In genomic region chr9:126287467-126287866, GRCh38 we compare ENCODE assay signal across 25 cellular contexts.
"Had no signal": no experiment of that assay in that cellular context is flagged by ENCODE, and none has a peak within 500 bp of the region (broad histone marks: within the 10 kb centered on the region; RNA-seq: fewer than 3 reads in every experiment).

No MANE protein-coding gene starts in this region.

- H3K9me3 Mint-ChIP-seq: activated CD4-positive, alpha-beta memory T cell treated with anti-CD3 and anti-CD28 coated beads, Interleukin-2, amount 10 ng/mL, durations not matched to agents 7 days and 5 days; activated naive CD4-positive, alpha-beta T cell treated with anti-CD3 and anti-CD28 coated beads for 36 hours; activated naive CD4-positive, alpha-beta T cell treated with anti-CD3 and anti-CD28 coated beads, Interleukin-2, amount 50 U/mL, for 24 hours; activated naive CD8-positive, alpha-beta T cell treated with anti-CD3 and anti-CD28 coated beads for 36 hours; activated T-cell treated with anti-CD3 and anti-CD28 coated beads, Interleukin-2, amount 50 U/mL, for 24 hours had no signal

- H3K27me3 ChIP-seq: adrenal gland, body of pancreas had no signal

- H3K4me3 Mint-ChIP-seq: activated CD4-positive, alpha-beta memory T cell treated with anti-CD3 and anti-CD28 coated beads, Interleukin-2, amount 10 ng/mL, durations not matched to agents 7 days and 5 days; activated CD4-positive, alpha-beta T cell treated with anti-CD3 and anti-CD28 coated beads for 36 hours; activated CD4-positive, alpha-beta T cell treated with anti-CD3 and anti-CD28 coated beads, Interleukin-2, amount 10 ng/mL, durations not matched to agents 24 days and 14 days; activated naive CD4-positive, alpha-beta T cell treated with anti-CD3 and anti-CD28 coated beads for 36 hours; activated naive CD4-positive, alpha-beta T cell treated with anti-CD3 and anti-CD28 coated beads, Interleukin-2, amount 50 U/mL, for 24 hours; activated naive CD8-positive, alpha-beta T cell treated with anti-CD3 and anti-CD28 coated beads for 36 hours; activated naive CD8-positive, alpha-beta T cell treated with anti-CD3 and anti-CD28 coated beads, Interleukin-2, amount 50 U/mL, for 24 hours; activated T-cell treated with anti-CD3 and anti-CD28 coated beads, Interleukin-2, amount 50 U/mL, for 24 hours; activated T-cell treated with anti-CD3 and anti-CD28 coated beads, Interleukin-2, amount 50 U/mL, for 72 hours had no signal

- H3K27me3 Mint-ChIP-seq: activated naive CD4-positive, alpha-beta T cell treated with anti-CD3 and anti-CD28 coated beads, Interleukin-2, amount 50 U/mL, for 24 hours; activated naive CD8-positive, alpha-beta T cell treated with anti-CD3 and anti-CD28 coated beads for 36 hours had no signal

- H3K9me3 ChIP-seq: adrenal gland, body of pancreas had no signal

- H3K27ac Mint-ChIP-seq: activated CD4-positive, alpha-beta memory T cell treated with anti-CD3 and anti-CD28 coated beads, Interleukin-2, amount 10 ng/mL, durations not matched to agents 7 days and 5 days; activated CD4-positive, alpha-beta T cell treated with anti-CD3 and anti-CD28 coated beads for 36 hours; activated CD4-positive, alpha-beta T cell treated with anti-CD3 and anti-CD28 coated beads, Interleukin-2, amount 10 ng/mL, durations not matched to agents 24 days and 14 days; activated naive CD4-positive, alpha-beta T cell treated with anti-CD3 and anti-CD28 coated beads for 36 hours; activated naive CD4-positive, alpha-beta T cell treated with anti-CD3 and anti-CD28 coated beads, Interleukin-2, amount 50 U/mL, for 24 hours; activated naive CD8-positive, alpha-beta T cell treated with anti-CD3 and anti-CD28 coated beads for 36 hours; activated naive CD8-positive, alpha-beta T cell treated with anti-CD3 and anti-CD28 coated beads, Interleukin-2, amount 50 U/mL, for 24 hours; activated T-cell treated with anti-CD3 and anti-CD28 coated beads, Interleukin-2, amount 50 U/mL, for 24 hours; activated T-cell treated with anti-CD3 and anti-CD28 coated beads, Interleukin-2, amount 50 U/mL, for 72 hours had no signal

- H3K4me1 ChIP-seq: adrenal gland, body of pancreas had no signal

- DNase-seq: activated CD4-positive, alpha-beta memory T cell treated with anti-CD3 and anti-CD28 coated beads, Interleukin-2, amount 10 ng/mL, durations not matched to agents 7 days and 5 days; activated CD4-positive, alpha-beta T cell treated with anti-CD3 and anti-CD28 coated beads for 36 hours; activated CD4-positive, alpha-beta T cell treated with anti-CD3 and anti-CD28 coated beads, Interleukin-2, amount 10 ng/mL, durations not matched to agents 24 days and 14 days; activated CD4-positive, alpha-beta T cell treated with anti-CD3 and anti-CD28 coated beads, Interleukin-2, amount 50 U/mL, for 4 hours; activated CD4-positive, CD25-positive, alpha-beta regulatory T cell; activated CD4-positive, CD25-positive, alpha-beta regulatory T cell treated with anti-CD3 and anti-CD28 coated beads, Interleukin-2, amount 50 U/mL, for 72 hours; activated CD8-positive, alpha-beta memory T cell treated with anti-CD3 and anti-CD28 coated beads, Interleukin-2, amount 50 U/mL, for 48 hours; activated naive CD4-positive, alpha-beta T cell treated with anti-CD3 and anti-CD28 coated beads for 36 hours; activated naive CD8-positive, alpha-beta T cell treated with anti-CD3 and anti-CD28 coated beads for 36 hours; activated naive CD8-positive, alpha-beta T cell treated with anti-CD3 and anti-CD28 coated beads, Interleukin-2, amount 50 U/mL, for 24 hours; activated T-cell treated with anti-CD3 and anti-CD28 coated beads for 4 hours; activated T-cell treated with anti-CD3 and anti-CD28 coated beads, Interleukin-2, amount 50 U/mL, for 24 hours; activated T-cell treated with anti-CD3 and anti-CD28 coated beads, Interleukin-2, amount 50 U/mL, for 72 hours; adrenal gland; amygdala; aorta; body of pancreas; caudate nucleus; cortex of kidney; dermis blood vessel endothelial cell; effector CD8-positive, alpha-beta T cell; foreskin fibroblast; T-helper 2 cell had no signal

- H3K27ac ChIP-seq: adrenal gland, body of pancreas, epithelial cell of prostate had no signal

- H3K4me3 ChIP-seq: adrenal gland, body of pancreas had no signal

- H3K36me3 Mint-ChIP-seq: activated naive CD4-positive, alpha-beta T cell treated with anti-CD3 and anti-CD28 coated beads, Interleukin-2, amount 50 U/mL, for 24 hours; activated naive CD8-positive, alpha-beta T cell treated with anti-CD3 and anti-CD28 coated beads for 36 hours had no signal

- H3K4me1 Mint-ChIP-seq: activated CD4-positive, alpha-beta memory T cell treated with anti-CD3 and anti-CD28 coated beads, Interleukin-2, amount 10 ng/mL, durations not matched to agents 7 days and 5 days; activated CD4-positive, alpha-beta T cell treated with anti-CD3 and anti-CD28 coated beads for 36 hours; activated CD4-positive, alpha-beta T cell treated with anti-CD3 and anti-CD28 coated beads, Interleukin-2, amount 10 ng/mL, durations not matched to agents 24 days and 14 days; activated naive CD4-positive, alpha-beta T cell treated with anti-CD3 and anti-CD28 coated beads, Interleukin-2, amount 50 U/mL, for 24 hours; activated naive CD8-positive, alpha-beta T cell treated with anti-CD3 and anti-CD28 coated beads for 36 hours; activated naive CD8-positive, alpha-beta T cell treated with anti-CD3 and anti-CD28 coated beads, Interleukin-2, amount 50 U/mL, for 24 hours had no signal

- H3K36me3 ChIP-seq: adrenal gland had no signal
